ENCODE assay signal across 22 cellular contexts in the genomic region with DNA sequence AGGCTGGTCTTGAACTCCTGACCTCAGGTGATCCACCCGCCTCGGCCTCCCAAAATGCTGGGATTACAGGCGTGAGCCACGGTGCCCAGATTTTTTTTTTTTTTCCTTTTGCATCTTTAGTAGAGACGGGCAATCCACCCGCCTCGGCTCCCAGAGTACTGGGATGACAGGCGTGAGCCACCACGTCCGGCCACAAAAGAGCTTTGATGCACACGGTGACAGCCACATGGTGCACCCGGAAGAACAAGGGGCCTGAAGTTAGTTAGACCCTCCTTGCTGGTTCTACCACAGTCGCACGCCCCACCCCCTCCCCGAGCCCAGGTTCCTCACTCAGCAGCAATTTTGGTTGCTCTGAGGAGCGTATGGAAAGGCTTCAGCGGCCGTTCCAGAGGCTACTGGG. TPM values are rescaled to one million over a fixed set of nuclear protein-coding genes. Genes with fewer than 3 reads are reported as not detected.
DNase-seq lines count a peak whose midpoint lies in the region; ATAC-seq and TF ChIP-seq lines count a peak whose summit lies in the region.
"Had no signal": no experiment of that assay in that cellular context is flagged by ENCODE, and none has a peak within 500 bp of the region (broad histone marks: within the 10 kb centered on the region; RNA-seq: fewer than 3 reads in every experiment).

No MANE protein-coding gene starts in this region.

- H3K4me1 Mint-ChIP-seq in CD8-positive, alpha-beta T cell (ENCODE audit: low read depth) = no peaks in the 10 kb centered on the region
- H3K4me1 Mint-ChIP-seq in activated CD8-positive, alpha-beta T cell treated with anti-CD3 and anti-CD28 coated beads, Interleukin-2, amount 10 ng/mL, durations not matched to agents 7 days and 5 days (ENCODE audit: low read depth) = no peaks in the 10 kb centered on the region
- no peaks in the 10 kb centered on the region for H3K4me1 Mint-ChIP-seq in natural killer cell
- H3K4me1 Mint-ChIP-seq: CD4-positive, CD25-positive, alpha-beta regulatory T cell had no signal

- H4K8ac ChIP-seq in IMR-90 (ENCODE audit: low read depth in 2 of 2, low read length in 2 of 2) = no peak overlapping the region

- no peak overlapping the region for H3K56ac ChIP-seq in IMR-90 (ENCODE audit: extremely low read depth, insufficient read depth, low read length)

- H3K4me2 ChIP-seq in IMR-90 (ENCODE audit: low read depth, low read length) = no peak overlapping the region

- H2AFZ ChIP-seq in IMR-90 (replicated peaks; ENCODE audit: low read length, poor library complexity) = peak overlapping the region; percentile 11
- H2AFZ ChIP-seq: GM23248 had no signal

- H2AK5ac ChIP-seq in IMR-90 (ENCODE audit: low read depth, low read length) = no peak overlapping the region

- peaks cover 3% of the 10 kb centered on the region for H3K9me3 Mint-ChIP-seq in CD8-positive, alpha-beta T cell
- H3K9me3 Mint-ChIP-seq in activated CD8-positive, alpha-beta T cell treated with anti-CD3 and anti-CD28 coated beads, Interleukin-2, amount 10 ng/mL, durations not matched to agents 7 days and 5 days (ENCODE audit: insufficient read depth) = peaks cover 6% of the 10 kb centered on the region
- H3K9me3 Mint-ChIP-seq in natural killer cell = no peaks in the 10 kb centered on the region

- no peaks in the 10 kb centered on the region for H3K27me3 Mint-ChIP-seq in CD8-positive, alpha-beta T cell (ENCODE audit: low read depth)
- no peaks in the 10 kb centered on the region for H3K27me3 Mint-ChIP-seq in activated CD8-positive, alpha-beta T cell treated with anti-CD3 and anti-CD28 coated beads, Interleukin-2, amount 10 ng/mL, durations not matched to agents 7 days and 5 days (ENCODE audit: low read depth)
- H3K27me3 Mint-ChIP-seq in natural killer cell (ENCODE audit: low read depth in 2 of 2) = no peaks in the 10 kb centered on the region
- H3K27me3 Mint-ChIP-seq: CD4-positive, CD25-positive, alpha-beta regulatory T cell had no signal

- no peak overlapping the region for H2BK15ac ChIP-seq in IMR-90 (ENCODE audit: low read depth, low read length)

- BruUV-seq in IMR-90 (replicated peaks; lab: Mats Ljungman, UMichigan) = no TSS peak

- H3K4me3 Mint-ChIP-seq in CD8-positive, alpha-beta T cell = no peak overlapping the region
- H3K4me3 Mint-ChIP-seq in activated CD8-positive, alpha-beta T cell treated with anti-CD3 and anti-CD28 coated beads, Interleukin-2, amount 10 ng/mL, durations not matched to agents 7 days and 5 days = no peak overlapping the region
- H3K4me3 Mint-ChIP-seq in natural killer cell = no peak overlapping the region
- H3K4me3 Mint-ChIP-seq: CD4-positive, CD25-positive, alpha-beta regulatory T cell had no signal

- H4K20me1 ChIP-seq in IMR-90 (ENCODE audit: insufficient read depth, low read length) = peaks cover 3% of the 10 kb centered on the region

- 92% methylated on average over 15 of the region's 18 CpGs; no CpG with 5 or more reads in 1 of the 2 experiments for whole genome bisulfite sequencing in IMR-90 (ENCODE audit: extremely low coverage in 2 of 2, insufficient read length in 1 of 2), 2 experiments

- H2AK9ac ChIP-seq in IMR-90 (replicated peaks; ENCODE audit: low read depth, low read length, poor library complexity) = no peak overlapping the region

- H3K27me3 ChIP-seq in CD8-positive, alpha-beta T cell (ENCODE audit: insufficient read depth, low read length) = no peaks in the 10 kb centered on the region
- no peaks in the 10 kb centered on the region for H3K27me3 ChIP-seq in IMR-90 (ENCODE audit: control insufficient read depth, insufficient read depth, low read length)

- peaks cover 84% of the 10 kb centered on the region for H3K36me3 Mint-ChIP-seq in CD8-positive, alpha-beta T cell
- H3K36me3 Mint-ChIP-seq in activated CD8-positive, alpha-beta T cell treated with anti-CD3 and anti-CD28 coated beads, Interleukin-2, amount 10 ng/mL, durations not matched to agents 7 days and 5 days (ENCODE audit: low read depth) = peaks cover 68% of the 10 kb centered on the region
- H3K36me3 Mint-ChIP-seq in natural killer cell = peaks cover 11% of the 10 kb centered on the region

- H3K27ac Mint-ChIP-seq in CD8-positive, alpha-beta T cell = no peak overlapping the region
- H3K27ac Mint-ChIP-seq in activated CD8-positive, alpha-beta T cell treated with anti-CD3 and anti-CD28 coated beads, Interleukin-2, amount 10 ng/mL, durations not matched to agents 7 days and 5 days = no peak overlapping the region
- no peak overlapping the region for H3K27ac Mint-ChIP-seq in natural killer cell
- H3K27ac Mint-ChIP-seq: CD4-positive, CD25-positive, alpha-beta regulatory T cell had no signal

- H4K5ac ChIP-seq in IMR-90 (ENCODE audit: low read depth, low read length) = no peak overlapping the region

- intact Hi-C loops in CD8-positive, alpha-beta T cell (cut with DNase I, micrococcal nuclease) = no loop called here
- intact Hi-C loops in IMR-90 (cut with micrococcal nuclease) = no loop called here
- intact Hi-C loops in natural killer cell (cut with micrococcal nuclease) = no loop called here
- intact Hi-C loops in mucosa of descending colon (cut with DNase I, micrococcal nuclease) = no loop called here

- no peaks in the 10 kb centered on the region for H3K9me1 ChIP-seq in IMR-90 (ENCODE audit: insufficient read depth, low read length)

- H3K79me1 ChIP-seq in IMR-90 (ENCODE audit: low read depth in 1 of 2, low read length in 2 of 2) = peaks cover 19 to 35% of the 10 kb centered on the region in 2 experiments

- TF ChIP-seq POLR2A in IMR-90 (IDR thresholded peaks at IDR 0.05; ENCODE audit: low read depth, low read length) = no peak

- H3K27ac ChIP-seq in CD8-positive, alpha-beta T cell (ENCODE audit: low read depth, low read length) = no peak overlapping the region
- no peak overlapping the region for H3K27ac ChIP-seq in IMR-90 (ENCODE audit: insufficient read depth, low read length)
- H3K27ac ChIP-seq: GM23248 had no signal

- H3K23ac ChIP-seq in IMR-90 (ENCODE audit: low read depth, low read length) = no peak overlapping the region

- TF ChIP-seq CTCF in CD8-positive, alpha-beta T cell (IDR thresholded peaks at IDR 0.05) = no peak
- TF ChIP-seq CTCF in IMR-90 (conservative IDR thresholded peaks at IDR 0.05; ENCODE audit: low read depth, low read length) (no peak), natural killer cell (IDR thresholded peaks at IDR 0.05) (no peak), mucosa of descending colon (IDR thresholded peaks at IDR 0.05) (no peak)

- peak in 2 of 7 experiments; percentile 40 to 51 for DNase-seq in CD8-positive, alpha-beta T cell
- no peak for DNase-seq in IMR-90
- DNase-seq in activated CD8-positive, alpha-beta T cell treated with anti-CD3 and anti-CD28 coated beads, Interleukin-2, amount 10 ng/mL, durations not matched to agents 7 days and 5 days = peak; percentile 35
- DNase-seq in natural killer cell = no peak
- DNase-seq in mucosa of descending colon = no peak
- no peak for DNase-seq in cerebellum (ENCODE audit: low spot score)
- DNase-seq: Caco-2; CD4-positive, CD25-positive, alpha-beta regulatory T cell; DMS 273 treated with DMSO at 0.1 percent for 48 hours; DMS79 treated with DMSO at 0.1 percent for 48 hours; GM23248; Kasumi-1; NCI-H1694; NCI-H2081; NCI-H2171; NCI-H345; NCI-H524; NCI-H774; NK-92 treated with Interleukin-12 subunit alpha and Interleukin-12 subunit beta, amount 100 ng/mL, for 24 hours; SIG-M5 had no signal

- ATAC-seq in CD8-positive, alpha-beta T cell = peak; percentile 40
- no peak for ATAC-seq in IMR-90 (ENCODE audit: low read depth)
- no peak for ATAC-seq in activated CD8-positive, alpha-beta T cell treated with anti-CD3 and anti-CD28 coated beads, Interleukin-2, amount 10 ng/mL, durations not matched to agents 7 days and 5 days
- peak in 2 of 3 donors; percentile 29 to 50 for ATAC-seq in natural killer cell
- ATAC-seq in HG03342 (IDR thresholded peaks at IDR 0.05; ENCODE audit: unreplicated experiment) = no peak
- ATAC-seq in mucosa of descending colon = no peak

- no peak overlapping the region for H2BK20ac ChIP-seq in IMR-90 (ENCODE audit: low read depth, low read length)

- no peak overlapping the region for H2BK120ac ChIP-seq in IMR-90 (ENCODE audit: low read depth, low read length)

- no peak overlapping the region for H3K18ac ChIP-seq in IMR-90 (ENCODE audit: low read depth, low read length)

- H3K4ac ChIP-seq in IMR-90 (ENCODE audit: low read depth, low read length) = no peak overlapping the region

- H3K14ac ChIP-seq in IMR-90 (replicated peaks; ENCODE audit: low read depth, low read length) = no peak overlapping the region

- H3K9me3 ChIP-seq in CD8-positive, alpha-beta T cell (ENCODE audit: low read length) = no peaks in the 10 kb centered on the region
- H3K9me3 ChIP-seq in IMR-90 (ENCODE audit: control insufficient read depth, insufficient read depth, low read length) = peaks cover 5% of the 10 kb centered on the region; the same call in 1 of the 2 replicates
- H3K9me3 ChIP-seq in mucosa of descending colon = no peaks in the 10 kb centered on the region
- H3K9me3 ChIP-seq: Caco-2 had no signal

- H2BK5ac ChIP-seq in IMR-90 (ENCODE audit: low read depth, low read length, poor library complexity, severe bottlenecking) = no peak overlapping the region

- no peak overlapping the region for H3K9ac ChIP-seq in IMR-90 (ENCODE audit: low read depth, low read length)
- H3K9ac ChIP-seq: GM23248 had no signal

- dilution Hi-C loops in IMR-90 (cut with HindIII; ENCODE audit: low sequenced_read_pairs, unreplicated experiment) = no loop called here

- no peak for TF ChIP-seq RAD21 in IMR-90 (IDR thresholded peaks at IDR 0.05; ENCODE audit: low read length)

- H3K4me3 ChIP-seq in CD8-positive, alpha-beta T cell (ENCODE audit: low read depth, low read length) = no peak overlapping the region
- H3K4me3 ChIP-seq in IMR-90 (ENCODE audit: insufficient read depth, low read depth, low read length) = no peak overlapping the region
- H3K4me3 ChIP-seq in mucosa of descending colon = no peak overlapping the region
- H3K4me3 ChIP-seq: GM23248, HAP-1 had no signal

- in situ Hi-C loops in IMR-90 (cut with MboI; ENCODE audit: low sequenced_read_pairs) = no loop called here

- CTCF ChIA-PET in CD8-positive, alpha-beta T cell (lab: Charles Lee) = no interaction called here
- CTCF ChIA-PET in IMR-90 (lab: Yijun Ruan, JAX) = no interaction called here
- CTCF ChIA-PET in activated CD8-positive, alpha-beta T cell treated with anti-CD3 and anti-CD28 coated beads, Interleukin-2, amount 10 ng/mL, durations not matched to agents 7 days and 5 days (lab: Charles Lee) = interaction anchor here (1.0 kb wide), 1 partner anchor 23 kb away, joined by 3 read pairs; no protein-coding TSS in a partner anchor

- no peak overlapping the region for H4K91ac ChIP-seq in IMR-90 (ENCODE audit: insufficient read depth, low read depth, low read length)

- no peaks in the 10 kb centered on the region for H3K4me1 ChIP-seq in CD8-positive, alpha-beta T cell (ENCODE audit: insufficient read depth, low read length)
- H3K4me1 ChIP-seq in IMR-90 (ENCODE audit: control insufficient read depth, insufficient read depth, low read length) (no peaks in the 10 kb centered on the region), mucosa of descending colon (ENCODE audit: low read depth) (no peaks in the 10 kb centered on the region)
- H3K4me1 ChIP-seq: Caco-2, HAP-1 had no signal

- peaks cover 52% of the 10 kb centered on the region for H3K36me3 ChIP-seq in CD8-positive, alpha-beta T cell (ENCODE audit: insufficient read depth, low read length)
- H3K36me3 ChIP-seq in IMR-90 (ENCODE audit: control insufficient read depth, insufficient read depth, low read length) (peaks cover 83% of the 10 kb centered on the region), mucosa of descending colon (ENCODE audit: low read depth) (peaks cover 10% of the 10 kb centered on the region)

- POLR2A ChIA-PET in CD8-positive, alpha-beta T cell (lab: Charles Lee) = interaction anchor here (1.1 kb wide), 2 partner anchors 12 to 35 kb away, joined by 3 to 6 read pairs; no protein-coding TSS in a partner anchor
- POLR2A ChIA-PET in IMR-90 (lab: Charles Lee; ENCODE audit: unreplicated experiment) = no interaction called here
- POLR2A ChIA-PET in activated CD8-positive, alpha-beta T cell treated with anti-CD3 and anti-CD28 coated beads, Interleukin-2, amount 10 ng/mL, durations not matched to agents 7 days and 5 days (lab: Charles Lee) = no interaction called here

RNA-seq across cellular contexts. Expression of gene USE1, which starts 54.2 kb away (rescaled TPM):
- total RNA-seq in CD8-positive, alpha-beta T cell = 10 to 100 TPM; 23.1 to 25.3 TPM
- 17.2 and 18.1 TPM in 2 replicates for total RNA-seq in IMR-90 (2012; rRNA removed)
- polyA plus RNA-seq in IMR-90 (2012; rRNA removed) = 24.2 and 28.7 TPM in 2 replicates
- 34.3 and 38.4 TPM in 2 replicates for polyA plus RNA-seq in IMR-90 (2012; cell fraction: cytosol; rRNA removed)
- polyA plus RNA-seq in IMR-90 (2012; cell fraction: nucleus; rRNA removed; ENCODE audit: low replicate concordance) = 59.3 and 74.9 TPM in 2 replicates
- total RNA-seq in activated CD8-positive, alpha-beta T cell treated with anti-CD3 and anti-CD28 coated beads, Interleukin-2, amount 10 ng/mL, durations not matched to agents 7 days and 5 days = 10 to 100 TPM; 26.5 to 27.9 TPM
- 10 to 100 TPM; 16.4 to 21.1 (median 20.9) TPM for total RNA-seq in natural killer cell
- 10 to 100 TPM; 17.4 to 31.2 (median 28.0) TPM for total RNA-seq in mucosa of descending colon
- 10.9 TPM for total RNA-seq in cerebellum

Comparison
In these comparisons a context has a peak if more than half of its experiments do, and no peak if none do; other contexts are left out.
1. ATAC-seq: peak in CD8-positive, alpha-beta T cell (single experiment) and natural killer cell (2 of 3); none in IMR-90 (single experiment), activated CD8-positive, alpha-beta T cell treated with anti-CD3 and anti-CD28 coated beads, Interleukin-2, amount 10 ng/mL, durations not matched to agents 7 days and 5 days (single experiment), HG03342 (single experiment) and mucosa of descending colon (single experiment).